ENCODE assay signal across 18 cellular contexts in the genomic region with DNA sequence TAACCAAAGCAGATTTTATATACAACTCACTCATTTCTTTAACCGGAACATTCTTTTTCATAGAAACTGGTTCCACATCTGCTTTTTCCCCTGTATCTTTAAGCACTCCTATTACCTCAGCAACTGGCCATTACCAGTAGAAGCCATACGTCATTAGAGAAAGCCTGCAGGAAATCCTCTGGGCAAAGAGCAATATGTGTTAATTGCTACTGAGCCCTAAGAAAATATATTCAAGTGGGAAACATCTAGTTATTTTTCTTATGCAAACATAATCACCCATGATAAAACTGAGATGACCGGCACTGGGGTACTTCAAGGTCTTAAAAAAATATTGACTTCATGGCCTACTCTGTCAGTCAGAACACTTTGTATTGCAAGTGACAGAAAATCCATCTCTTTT.
"Had no signal": no experiment of that assay in that cellular context is flagged by ENCODE, and none has a peak within 500 bp of the region (broad histone marks: within the 10 kb centered on the region; RNA-seq: fewer than 3 reads in every experiment).

No MANE protein-coding gene starts in this region.

- H3K27ac ChIP-seq: adrenal gland, Peyer's patch, RWPE1 had no signal

- H3K4me3 ChIP-seq: adrenal gland, Peyer's patch had no signal

- H3K36me3 ChIP-seq: adrenal gland, Peyer's patch had no signal

- DNase-seq: activated B cell treated with CpG ODN at 0.5 μM for 24 hours; activated CD4-positive, alpha-beta T cell treated with anti-CD3 and anti-CD28 coated beads for 1 hour; activated CD8-positive, alpha-beta memory T cell treated with anti-CD3 and anti-CD28 coated beads, Interleukin-2, amount 50 U/mL, for 4 hours; activated naive CD4-positive, alpha-beta T cell treated with anti-CD3 and anti-CD28 coated beads, Interleukin-2, amount 50 U/mL, for 16 hours; activated naive CD8-positive, alpha-beta T cell treated with anti-CD3 and anti-CD28 coated beads, Interleukin-2, amount 10 ng/mL, durations not matched to agents 7 days and 5 days; adrenal gland; anterior cingulate cortex; cerebellar nuclear complex; KG1; NCI-H1092; NCI-H1436 treated with DMSO at 0.1 percent for 48 hours; NCI-H187 treated with DMSO at 0.1 percent for 48 hours; NCI-H2107; NCI-H446; NCI-H82; Peyer's patch; Right ventricle myocardium superior had no signal

- H3K9me3 ChIP-seq: adrenal gland, Peyer's patch had no signal

- H3K27me3 ChIP-seq: adrenal gland, Peyer's patch had no signal

- H3K4me1 ChIP-seq: adrenal gland, Peyer's patch had no signal
